13 cellular contexts compared by ENCODE assay signal in the genomic region with DNA sequence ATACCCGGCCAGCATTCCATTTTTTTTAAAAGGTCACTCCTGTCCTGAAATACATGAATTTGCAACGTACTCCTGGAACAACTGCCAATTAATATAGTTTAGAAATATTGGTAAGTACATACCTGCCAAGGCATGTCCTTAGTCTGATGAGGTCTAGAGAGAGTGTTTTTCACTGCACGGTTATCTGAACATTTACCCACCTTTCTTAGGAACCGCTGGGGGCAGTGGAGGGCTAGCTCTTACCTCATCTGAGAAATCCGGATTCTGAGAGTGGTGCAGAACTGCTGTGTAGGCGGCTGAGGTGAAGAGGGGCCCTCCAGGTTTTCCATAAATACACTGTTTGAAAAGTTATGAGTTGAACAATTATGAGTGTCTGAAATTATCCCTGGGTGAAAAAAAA.
DNase-seq lines count a peak whose midpoint lies in the region; ATAC-seq, FAIRE-seq and TF ChIP-seq lines count a peak whose summit lies in the region.
"Had no signal": no experiment of that assay in that cellular context is flagged by ENCODE, and none has a peak within 500 bp of the region (broad histone marks: within the 10 kb centered on the region; RNA-seq: fewer than 3 reads in every experiment).

No MANE protein-coding gene starts in this region.

- H3K27me3 ChIP-seq in neural progenitor cell (no peaks in the 10 kb centered on the region), MG63 (no peaks in the 10 kb centered on the region)
- H3K27me3 ChIP-seq: suprapubic skin had no signal

- no peak overlapping the region for H3K27ac ChIP-seq in neural progenitor cell

- H3K9me3 ChIP-seq in neural progenitor cell (ENCODE audit: low read depth), result no peaks in the 10 kb centered on the region
- no peaks in the 10 kb centered on the region for H3K9me3 ChIP-seq in MG63
- H3K9me3 ChIP-seq: suprapubic skin had no signal

- H3K27ac Mint-ChIP-seq in neural progenitor cell, result no peak overlapping the region
- H3K27ac Mint-ChIP-seq: activated naive CD8-positive, alpha-beta T cell treated with anti-CD3 and anti-CD28 coated beads for 36 hours had no signal

- ATAC-seq in HG02798 (IDR thresholded peaks at IDR 0.05; ENCODE audit: poor library complexity, unreplicated experiment), result peak; percentile 67
- ATAC-seq: sciatic nerve had no signal

- H3K79me2 ChIP-seq in neural progenitor cell (ENCODE audit: low read depth), result no peaks in the 10 kb centered on the region

- TF ChIP-seq CTCF in astrocyte of the spinal cord (IDR thresholded peaks at IDR 0.05; ENCODE audit: low read depth, low read length), result peak; percentile 23
- peak; percentile 37 for TF ChIP-seq CTCF in neural progenitor cell (IDR thresholded peaks at IDR 0.05)

- no peak for TF ChIP-seq POLR2A in GM12892 (IDR thresholded peaks at IDR 0.05; ENCODE audit: low read depth, low read length)

- peak; percentile 21 for FAIRE-seq in GM12892 (lab: Jason Lieb, UNC)

- peaks cover 3% of the 10 kb centered on the region for H3K27me3 Mint-ChIP-seq in neural progenitor cell (ENCODE audit: insufficient read depth, low read depth)
- H3K27me3 Mint-ChIP-seq: activated naive CD8-positive, alpha-beta T cell treated with anti-CD3 and anti-CD28 coated beads for 36 hours; IgD-negative memory B cell had no signal

- H3K4me1 Mint-ChIP-seq in neural progenitor cell, result peaks cover 3% of the 10 kb centered on the region
- H3K4me1 Mint-ChIP-seq: IgD-negative memory B cell had no signal

- H3F3A ChIP-seq in neural progenitor cell (ENCODE audit: low read depth), result no peaks in the 10 kb centered on the region

- DNase-seq in GM12892 (ENCODE audit: insufficient read length) (no peak), astrocyte of the spinal cord (ENCODE audit: low read depth, low spot score) (no peak), neural progenitor cell (ENCODE audit: low spot score) (peak; percentile 17), NOMO-1 treated with dmso at 0.1 percent for 144 hours (lab: John Stamatoyannopoulos, UW; ENCODE audit: unreplicated experiment) (no peak), DMS114 treated with DMSO at 0.1 percent for 48 hours (lab: John Stamatoyannopoulos, UW; ENCODE audit: unreplicated experiment) (no peak), MG63 (no peak)
- DNase-seq: activated naive CD8-positive, alpha-beta T cell treated with anti-CD3 and anti-CD28 coated beads for 36 hours; cortex of kidney; foreskin melanocyte had no signal

- no peaks in the 10 kb centered on the region for H4K20me1 ChIP-seq in neural progenitor cell (ENCODE audit: low read depth)

- no peak overlapping the region for H3K4me2 ChIP-seq in neural progenitor cell

- no peaks in the 10 kb centered on the region for H3K4me1 ChIP-seq in neural progenitor cell

- H2AFZ ChIP-seq in neural progenitor cell (replicated peaks), result no peak overlapping the region

- no peaks in the 10 kb centered on the region for H3K9me3 Mint-ChIP-seq in neural progenitor cell
- H3K9me3 Mint-ChIP-seq: activated naive CD8-positive, alpha-beta T cell treated with anti-CD3 and anti-CD28 coated beads for 36 hours; IgD-negative memory B cell had no signal

- peaks cover 2% of the 10 kb centered on the region for H3K36me3 Mint-ChIP-seq in neural progenitor cell

- no peak overlapping the region for H3K4me3 ChIP-seq in astrocyte of the spinal cord (ENCODE audit: low read depth, low read length)
- no peak overlapping the region for H3K4me3 ChIP-seq in neural progenitor cell
- H3K4me3 ChIP-seq in MG63, result no peak overlapping the region
- H3K4me3 ChIP-seq: suprapubic skin had no signal

- in situ Hi-C loops in astrocyte of the spinal cord (cut with HindIII; ENCODE audit: low sequenced_read_pairs), result no loop called here

- H3K4me3 Mint-ChIP-seq in neural progenitor cell, result no peak overlapping the region
- H3K4me3 Mint-ChIP-seq: activated naive CD8-positive, alpha-beta T cell treated with anti-CD3 and anti-CD28 coated beads for 36 hours; IgD-negative memory B cell had no signal

- H3K36me3 ChIP-seq in neural progenitor cell, result no peaks in the 10 kb centered on the region
- peaks cover 11% of the 10 kb centered on the region for H3K36me3 ChIP-seq in MG63

- H3K9ac ChIP-seq in neural progenitor cell, result no peak overlapping the region
